In genomic region chr20:3237958-3238615, GRCh38 we compare ENCODE assay signal across 8 cellular contexts. TPM values are rescaled to one million over a fixed set of nuclear protein-coding genes. Genes with fewer than 3 reads are reported as not detected.
DNase-seq lines count a peak whose midpoint lies in the region; ATAC-seq, FAIRE-seq and TF ChIP-seq lines count a peak whose summit lies in the region.

No MANE protein-coding gene starts in this region.

- no peak overlapping the region for H3K27ac ChIP-seq in gastrocnemius medialis

- no peaks in the 10 kb centered on the region for H3K36me3 Mint-ChIP-seq in T-cell

- no peak overlapping the region for H3K27ac Mint-ChIP-seq in T-cell

- CTCF ChIA-PET in T-cell (lab: Charles Lee) = no interaction called here

- in situ Hi-C loops in gastrocnemius medialis (cut with MboI; ENCODE audit: low sequenced_read_pairs in 4 of 4) = no loop called here

- H3K27me3 ChIP-seq in gastrocnemius medialis = peaks cover 26 to 34% (median 31%) of the 10 kb centered on the region in 3 donors

- TF ChIP-seq CTCF in foreskin fibroblast (IDR thresholded peaks at IDR 0.05; ENCODE audit: low read depth, low read length) = no peak
- no peak for TF ChIP-seq CTCF in gastrocnemius medialis (IDR thresholded peaks at IDR 0.05 in 4 of 5, conservative IDR thresholded peaks at IDR 0.05 in 1 of 5)

- POLR2A ChIA-PET in T-cell (lab: Charles Lee) = interaction anchor here in 1 of 2 donors (0.5 kb wide), 1 partner anchor 1425 kb away, joined by 7 read pairs; no protein-coding TSS in a partner anchor

- peak overlapping the region; percentile 70 to 81 (median 75) for H3K4me3 Mint-ChIP-seq in T-cell

- peaks cover 34 to 42% of the 10 kb centered on the region in 2 donors for H3K27me3 Mint-ChIP-seq in T-cell

- no peaks in the 10 kb centered on the region for H3K36me3 ChIP-seq in gastrocnemius medialis

- intact Hi-C loops in gastrocnemius medialis (cut with DNase I; ENCODE audit: low total_unique reads) = no loop called here

- no peak for FAIRE-seq in GM12892 (lab: Jason Lieb, UNC)

- TF ChIP-seq POLR2A in gastrocnemius medialis (IDR thresholded peaks at IDR 0.05) (no peak), GM12892 (IDR thresholded peaks at IDR 0.05; ENCODE audit: low read depth, low read length) (no peak)

- no peaks in the 10 kb centered on the region for H3K9me3 Mint-ChIP-seq in T-cell

- peaks cover 0 to 16% of the 10 kb centered on the region in 2 donors for H3K4me1 ChIP-seq in gastrocnemius medialis

- DNase-seq in T-cell (peak in 1 of 34 experiments; percentile 13), foreskin fibroblast (no peak), gastrocnemius medialis (no peak), GM12892 (ENCODE audit: insufficient read length) (no peak), NOMO-1 (lab: John Stamatoyannopoulos, UW; ENCODE audit: unreplicated experiment in 2 of 2) (no peak), mucosa of gallbladder (ENCODE audit: low spot score) (no peak)
- DNase-seq in stimulated activated CD4-positive, alpha-beta T cell treated with anti-CD3 and anti-CD28 coated beads, Interleukin-4, amount 100 ng/mL, for 24 hours = no peak

- H3K4me3 ChIP-seq in foreskin fibroblast (ENCODE audit: low read depth in 1 of 2, low read length in 2 of 2) = peak overlapping the region; percentile 68 to 85
- peak overlapping the region; percentile 50 to 88 (median 70) for H3K4me3 ChIP-seq in gastrocnemius medialis

- ATAC-seq in GM21619 (IDR thresholded peaks at IDR 0.05; ENCODE audit: unreplicated experiment) (peak; percentile 9), T-cell (replicated peaks in 1 of 4) (peak; percentile 5 to 28 (median 22)), gastrocnemius medialis (no peak)

- H3K4me1 Mint-ChIP-seq in T-cell = peaks cover 7 to 13% (median 12%) of the 10 kb centered on the region in 3 donors

- H3K9me3 ChIP-seq in gastrocnemius medialis = no peaks in the 10 kb centered on the region

RNA-seq across cellular contexts. Expression of gene SLC4A11, which starts 0.9 kb away (rescaled TPM):
- total RNA-seq in T-cell (1 to 10 TPM in 3 of 5 donors, under 1 TPM in 2; 0.43 to 3.9 (median 1.4) TPM), gastrocnemius medialis (1 to 10 TPM; 2.0 to 3.3 (median 2.3) TPM), mucosa of gallbladder (4.8 TPM)
- polyA plus RNA-seq in GM12892 (2012; ENCODE audit: missing spikeins) = not detected

RNA-seq across cellular contexts. Expression of gene ITPA, which starts 28.8 kb away (rescaled TPM):
- total RNA-seq in T-cell = 10 to 100 TPM; 41.6 to 67.6 (median 61.8) TPM
- 10 to 100 TPM; 27.2 to 59.5 (median 34.0) TPM for total RNA-seq in gastrocnemius medialis
- polyA plus RNA-seq in GM12892 (2012; ENCODE audit: missing spikeins) = 55.7 TPM
- 44.4 TPM for total RNA-seq in mucosa of gallbladder

RNA-seq across cellular contexts. Expression of gene DDRGK1, which starts 33.6 kb away (rescaled TPM):
- 10 to 100 TPM; 44.6 to 76.3 (median 68.2) TPM for total RNA-seq in T-cell
- 10 to 100 TPM; 55.2 to 75.7 (median 64.7) TPM for total RNA-seq in gastrocnemius medialis
- 19.3 TPM for polyA plus RNA-seq in GM12892 (2012; ENCODE audit: missing spikeins)
- total RNA-seq in mucosa of gallbladder = 139 TPM

Comparison
In these comparisons a context has a peak if more than half of its experiments do, and no peak if none do; other contexts are left out.
1. ATAC-seq: peak in GM21619 (single experiment) and T-cell (4 of 4); none in gastrocnemius medialis (0 of 2).